In the genomic region with DNA sequence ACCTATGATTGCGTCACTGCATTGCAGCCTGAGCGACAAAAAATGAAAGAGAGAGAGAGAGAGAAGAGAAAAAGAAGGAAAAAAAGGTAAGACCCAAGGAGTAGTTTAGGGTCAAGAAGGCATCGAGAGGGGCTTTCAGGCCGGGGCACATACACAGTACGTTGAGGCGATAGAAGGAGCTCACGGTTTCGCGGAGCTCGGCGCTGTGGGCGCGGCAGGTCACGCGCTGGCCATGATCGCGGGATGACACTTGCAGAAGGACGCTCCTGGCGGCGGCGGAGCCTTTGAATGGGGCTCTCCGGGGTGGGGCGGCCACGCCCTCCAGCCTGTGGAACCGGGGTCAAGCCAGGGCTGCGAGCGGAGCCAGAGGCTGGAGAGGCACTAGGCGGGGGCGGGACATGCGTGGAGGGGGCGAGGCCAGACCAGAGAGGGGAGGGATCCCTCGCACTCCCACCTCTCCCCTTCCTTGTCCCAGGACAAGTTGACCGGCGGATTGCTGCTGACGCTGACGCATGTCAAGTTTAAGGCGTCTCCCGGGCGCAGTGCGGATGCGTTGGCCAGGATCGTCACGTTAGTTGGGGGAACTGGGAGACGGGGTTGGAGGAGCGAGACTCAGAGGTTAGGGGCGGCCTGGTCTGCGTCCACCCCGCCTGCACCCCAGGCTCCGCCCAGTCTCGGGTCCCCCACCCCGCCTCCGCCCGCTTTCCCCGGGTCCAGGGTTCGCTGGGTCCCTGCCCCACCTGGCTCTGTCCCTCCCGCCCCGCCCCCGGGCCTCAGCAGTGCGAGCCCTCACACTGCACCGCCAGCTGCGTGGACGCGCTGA, we compare ENCODE assay signal across 7 cellular contexts. TPM values are rescaled to one million over a fixed set of nuclear protein-coding genes. Genes with fewer than 3 reads are reported as not detected.
A peak's percentile ranks its signal among the peaks of the same experiment; 100 is the strongest.
DNase-seq lines count a peak whose midpoint lies in the region; ATAC-seq lines count a peak whose summit lies in the region.
"Had no signal": no experiment of that assay in that cellular context is flagged by ENCODE, and none has a peak within 500 bp of the region (broad histone marks: within the 10 kb centered on the region; RNA-seq: fewer than 3 reads in every experiment).

No MANE protein-coding gene starts in this region.

- peak overlapping the region; percentile 17 for H3K4me3 ChIP-seq in effector memory CD4-positive, alpha-beta T cell (ENCODE audit: insufficient read depth, low read depth, low read length, poor library complexity, severe bottlenecking)
- peak overlapping the region; percentile 2 for H3K4me3 ChIP-seq in skeletal muscle cell (ENCODE audit: low read depth, low read length)

- H3K27me3 ChIP-seq in effector memory CD4-positive, alpha-beta T cell (replicated peaks; ENCODE audit: control insufficient read depth, insufficient read depth, low read length, poor library complexity, severe bottlenecking), result peaks cover 40% of the 10 kb centered on the region

- H3K4me1 ChIP-seq in effector memory CD4-positive, alpha-beta T cell (ENCODE audit: control insufficient read depth, insufficient read depth, low read length, poor library complexity, severe bottlenecking), result peaks cover 10% of the 10 kb centered on the region

- H3K27ac ChIP-seq in effector memory CD4-positive, alpha-beta T cell (ENCODE audit: insufficient read depth, low read length, poor library complexity, severe bottlenecking), result no peak overlapping the region

- no peaks in the 10 kb centered on the region for H3K9me3 ChIP-seq in effector memory CD4-positive, alpha-beta T cell (ENCODE audit: control insufficient read depth, low read length)

- DNase-seq in NCI-H2227 (lab: John Stamatoyannopoulos, UW; ENCODE audit: unreplicated experiment), result peak; percentile 87
- DNase-seq in effector memory CD4-positive, alpha-beta T cell, result no peak
- DNase-seq in skeletal muscle cell (ENCODE audit: low read depth), result no peak
- no peak for DNase-seq in SIG-M5 treated with dmso at 0.1 percent for 504 hours (lab: John Stamatoyannopoulos, UW; ENCODE audit: unreplicated experiment)
- no peak for DNase-seq in G401 (ENCODE audit: low spot score)

- in situ Hi-C loops in G401 (cut with HindIII; ENCODE audit: low sequenced_read_pairs), result no loop called here

- no peaks in the 10 kb centered on the region for H3K36me3 ChIP-seq in effector memory CD4-positive, alpha-beta T cell (ENCODE audit: control insufficient read depth, insufficient read depth, low read length)

- no peak for ATAC-seq in GM21786 (IDR thresholded peaks at IDR 0.05; ENCODE audit: unreplicated experiment)

RNA-seq across cellular contexts. Expression of a gene that starts 6.9 kb away (rescaled TPM):
- total RNA-seq in G401 (2014; rRNA removed; shearing (Covaris generic)), result 0.18 TPM in 1 of 2 replicates, not detected in the other
- total RNA-seq: M059J had no signal

RNA-seq across cellular contexts. Expression of a gene that starts 11.3 kb away (rescaled TPM):
- total RNA-seq in G401 (2014; rRNA removed; shearing (Covaris generic)), result 3.0 and 5.2 TPM in 2 replicates

RNA-seq across cellular contexts. Expression of a gene that starts 22.9 kb away (rescaled TPM):
- 121 and 133 TPM in 2 replicates for total RNA-seq in G401 (2014; rRNA removed; shearing (Covaris generic))

RNA-seq across cellular contexts. Expression of a gene that starts 32.8 kb away (rescaled TPM):
- total RNA-seq in G401 (2014; rRNA removed; shearing (Covaris generic)), result not detected in 2 replicates
- total RNA-seq: M059J had no signal

RNA-seq across cellular contexts. Expression of a gene that starts 54.9 kb away (rescaled TPM):
- total RNA-seq in G401 (2014; rRNA removed; shearing (Covaris generic)), result 4.1 and 8.4 TPM in 2 replicates
